1 cellular context compared by ENCODE assay signal in the genomic region with DNA sequence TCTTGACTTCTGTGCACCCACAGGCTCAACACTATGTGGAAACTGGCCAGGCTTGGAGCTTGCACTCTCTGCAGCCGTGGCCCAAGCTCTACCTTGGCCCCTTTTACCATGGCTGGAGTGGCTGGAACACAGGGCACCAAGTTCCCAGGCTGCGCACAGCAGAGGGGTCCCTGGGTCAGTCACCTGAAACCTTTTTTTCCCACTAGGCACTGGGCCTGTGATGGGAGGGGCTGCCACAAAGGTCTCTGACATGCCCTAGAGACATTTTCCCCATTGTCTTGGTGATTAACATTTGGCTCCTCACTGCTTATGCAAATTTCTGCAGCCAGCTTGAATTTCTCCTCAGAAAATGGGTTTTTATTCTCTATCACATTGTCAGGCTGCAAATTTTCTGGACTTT.
TF ChIP-seq lines count a peak whose summit lies in the region.

No MANE protein-coding gene starts in this region.

TF ChIP-seq in HepG2, 621 proteins besides CTCF, POLR2A, EP300 and RAD21:
- 0 out of 2 replicates have a peak, but pooled peaks have one; percentile 9 for TF ChIP-seq ZNF687 (CRISPR knock-in tag; IDR thresholded peaks at IDR 0.05)
